Comparison of ENCODE assay signal across 22 cellular contexts in genomic region chr10:128029280-128029618, GRCh38.
"Had no signal": no experiment of that assay in that cellular context is flagged by ENCODE, and none has a peak within 500 bp of the region (broad histone marks: within the 10 kb centered on the region; RNA-seq: fewer than 3 reads in every experiment).

No MANE protein-coding gene starts in this region.

- H3K36me3 Mint-ChIP-seq: immature natural killer cell; naive thymus-derived CD4-positive, alpha-beta T cell had no signal

- H3K27ac Mint-ChIP-seq: immature natural killer cell; naive thymus-derived CD4-positive, alpha-beta T cell had no signal

- DNase-seq: activated CD4-positive, alpha-beta T cell treated with anti-CD3 and anti-CD28 coated beads for 4 hours; activated CD4-positive, alpha-beta T cell treated with anti-CD3 and anti-CD28 coated beads, Interleukin-2, amount 50 U/mL, for 4 hours; activated naive CD4-positive, alpha-beta T cell treated with anti-CD3 and anti-CD28 coated beads, Interleukin-2, amount 50 U/mL, for 16 hours; activated T-cell treated with anti-CD3 and anti-CD28 coated beads, Interleukin-2, amount 50 U/mL, for 1 hour; brain microvascular endothelial cell; cortex of kidney; foreskin keratinocyte; heart left ventricle; hypothalamus; immature natural killer cell; midbrain; naive thymus-derived CD4-positive, alpha-beta T cell; retina; stimulated activated CD4-positive, alpha-beta T cell treated with anti-CD3 and anti-CD28 coated beads, Interleukin-2, amount 100 ng/mL, for 24 hours; stimulated activated naive CD4-positive, alpha-beta T cell; T-helper 9 cell had no signal

- H3K27me3 ChIP-seq: adrenal gland, brain microvascular endothelial cell, heart left ventricle, tibial nerve had no signal

- H3K27ac ChIP-seq: adrenal gland, brain microvascular endothelial cell, esophagus muscularis mucosa, foreskin keratinocyte, pancreas, prostate gland, VCaP had no signal

- ATAC-seq: heart left ventricle; naive thymus-derived CD4-positive, alpha-beta T cell; pancreas had no signal

- H3K9me3 Mint-ChIP-seq: immature natural killer cell had no signal

- H3K4me3 Mint-ChIP-seq: immature natural killer cell; naive thymus-derived CD4-positive, alpha-beta T cell had no signal

- H3K4me1 ChIP-seq: foreskin keratinocyte, pancreas, prostate gland had no signal

- H3K4me3 ChIP-seq: adrenal gland, esophagus muscularis mucosa, heart left ventricle, pancreas, prostate gland, tibial nerve had no signal

- H3K36me3 ChIP-seq: adrenal gland, brain microvascular endothelial cell, esophagus muscularis mucosa, heart left ventricle, pancreas, prostate gland, tibial nerve had no signal

- H3K9me3 ChIP-seq: adrenal gland, esophagus muscularis mucosa, heart left ventricle, pancreas, prostate gland, tibial nerve had no signal
